9 cellular contexts compared by ENCODE assay signal in the genomic region with DNA sequence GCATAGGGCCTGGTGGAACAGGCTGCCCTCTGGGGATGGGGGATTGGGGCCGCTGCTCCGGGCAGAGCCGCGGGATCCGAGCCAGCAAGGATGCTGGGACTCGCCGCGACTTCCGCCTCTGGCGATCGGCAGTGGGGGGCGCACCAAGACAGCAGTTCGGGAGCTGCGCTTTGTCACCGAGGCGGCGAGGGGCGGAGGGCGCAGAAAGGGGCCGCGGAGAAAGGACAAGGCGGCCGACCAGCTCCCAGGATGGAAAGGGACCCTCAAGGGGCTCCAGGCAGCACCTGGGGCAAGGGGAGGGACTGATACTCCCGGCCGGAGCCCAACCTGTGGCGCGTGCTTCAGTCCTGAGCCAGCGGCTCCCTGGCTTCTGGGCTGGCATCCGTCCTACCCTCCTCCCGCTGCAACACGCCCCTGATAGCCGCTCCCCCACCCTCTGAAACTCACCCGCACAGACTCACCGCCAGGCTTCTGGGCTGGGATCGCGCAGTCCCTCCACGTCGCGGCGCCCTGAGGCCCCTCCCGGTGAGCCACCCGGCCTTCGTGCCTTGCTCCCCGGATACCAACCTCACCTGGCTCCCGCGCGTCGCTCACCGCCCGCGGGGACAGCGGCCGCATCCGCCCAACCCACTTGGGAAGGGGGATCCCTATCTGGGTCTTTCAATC. TPM values are rescaled to one million over a fixed set of nuclear protein-coding genes. Genes with fewer than 3 reads are reported as not detected.
A peak's percentile ranks its signal among the peaks of the same experiment; 100 is the strongest.
DNase-seq lines count a peak whose midpoint lies in the region; ATAC-seq and TF ChIP-seq lines count a peak whose summit lies in the region.
"Had no signal": no experiment of that assay in that cellular context is flagged by ENCODE, and none has a peak within 500 bp of the region (broad histone marks: within the 10 kb centered on the region; RNA-seq: fewer than 3 reads in every experiment).

No MANE protein-coding gene starts in this region.

- peak overlapping the region; percentile 77 for H3K4me3 ChIP-seq in ACC112 (ENCODE audit: low read depth, low read length)
- no peak overlapping the region; the same call in 1 of the 2 replicates for H3K4me3 ChIP-seq in GM12865 (ENCODE audit: low read depth, low read length)
- peak overlapping the region; percentile 42 for H3K4me3 ChIP-seq in ectodermal cell (ENCODE audit: insufficient read depth, low read depth, low read length)
- H3K4me3 ChIP-seq in mucosa of rectum (ENCODE audit: low read length in 2 of 2): peak overlapping the region; percentile 65 to 71

- 0% methylated on average over 54 of the region's 54 CpGs for WGBS in ectodermal cell, 2 experiments

- H3K9me3 ChIP-seq in ectodermal cell (ENCODE audit: control insufficient read depth, low read length): no peaks in the 10 kb centered on the region
- H3K9me3 ChIP-seq in mucosa of rectum (ENCODE audit: control insufficient read depth in 2 of 2, low read length in 2 of 2): no peaks in the 10 kb centered on the region

- H3K4me1 ChIP-seq in ACC112 (ENCODE audit: control insufficient read depth, insufficient read depth, low read length, unreplicated experiment): no peaks in the 10 kb centered on the region
- H3K4me1 ChIP-seq in ectodermal cell (ENCODE audit: control insufficient read depth, insufficient read depth, low read length): peaks cover 19% of the 10 kb centered on the region
- peaks cover 4 to 6% of the 10 kb centered on the region in 2 donors for H3K4me1 ChIP-seq in mucosa of rectum (ENCODE audit: control insufficient read depth in 2 of 2, insufficient read depth in 2 of 2, low read length in 2 of 2)

- H3K27me3 ChIP-seq in ACC112 (ENCODE audit: insufficient read depth, low read length) (peaks cover 50% of the 10 kb centered on the region), ectodermal cell (ENCODE audit: control insufficient read depth, insufficient read depth, low read length, poor library complexity, severe bottlenecking) (peaks cover 78% of the 10 kb centered on the region), mucosa of rectum (ENCODE audit: control insufficient read depth in 2 of 2, insufficient read depth in 2 of 2, low read length in 2 of 2) (peaks cover 22 to 33% of the 10 kb centered on the region in 2 donors)

- no peaks in the 10 kb centered on the region for H3K79me2 ChIP-seq in ACC112 (ENCODE audit: control insufficient read depth, insufficient read depth, low read length, unreplicated experiment)

- H3K27ac ChIP-seq in ACC112 (ENCODE audit: low read depth, low read length): no peak overlapping the region
- no peak overlapping the region for H3K27ac ChIP-seq in ectodermal cell (ENCODE audit: insufficient read depth, low read depth, low read length, poor library complexity, severe bottlenecking)
- no peak overlapping the region for H3K27ac ChIP-seq in mucosa of rectum (ENCODE audit: low read depth in 2 of 2, low read length in 2 of 2)
- H3K27ac ChIP-seq: epithelial cell of prostate had no signal

- no peak for TF ChIP-seq CTCF in GM12865 (IDR thresholded peaks at IDR 0.05; ENCODE audit: insufficient read depth, low read depth, low read length, missing control alignments)

- H2AFZ ChIP-seq in ACC112 (ENCODE audit: low read length, unreplicated experiment): peak overlapping the region; percentile 67

- ATAC-seq in GM18498 (IDR thresholded peaks at IDR 0.05; ENCODE audit: unreplicated experiment): no peak

- H3K36me3 ChIP-seq in ACC112 (ENCODE audit: insufficient read depth, low read length) (no peaks in the 10 kb centered on the region), ectodermal cell (ENCODE audit: control insufficient read depth, insufficient read depth, low read length) (no peaks in the 10 kb centered on the region), mucosa of rectum (ENCODE audit: control insufficient read depth in 2 of 2, insufficient read depth in 2 of 2, low read length in 2 of 2) (no peaks in the 10 kb centered on the region)

- peak; percentile 16 for DNase-seq in GM12865 (ENCODE audit: low read depth)
- peak; percentile 56 for DNase-seq in NCI-H748 treated with DMSO at 0.1 percent for 48 hours (lab: John Stamatoyannopoulos, UW)
- no peak for DNase-seq in AG08396 (ENCODE audit: low spot score)
- no peak for DNase-seq in activated CD4-positive, alpha-beta T cell treated with anti-CD3 and anti-CD28 coated beads, Interleukin-2, amount 50 U/mL, for 48 hours

- H3K9ac ChIP-seq in mucosa of rectum (ENCODE audit: low read depth in 1 of 2, low read length in 2 of 2): peak overlapping the region; percentile 24 to 57

RNA-seq across cellular contexts. Expression of gene EVX1, which starts 7.1 kb away (rescaled TPM):
- 0.30 TPM for polyA plus RNA-seq in ectodermal cell (2013, experiment 1 of 4)
- polyA plus RNA-seq in ectodermal cell (2013, experiment 2 of 4): 0.41 TPM
- polyA plus RNA-seq in ectodermal cell (2013, experiment 3 of 4): 0.21 TPM
- 0.36 TPM for polyA plus RNA-seq in ectodermal cell (2013, experiment 4 of 4)

RNA-seq across cellular contexts. Expression of gene HOXA13, which starts 35.6 kb away (rescaled TPM):
- polyA plus RNA-seq in ectodermal cell (2013, experiment 1 of 4): not detected
- polyA plus RNA-seq in ectodermal cell (2013, experiment 2 of 4): not detected
- not detected for polyA plus RNA-seq in ectodermal cell (2013, experiment 3 of 4)
- not detected for polyA plus RNA-seq in ectodermal cell (2013, experiment 4 of 4)

RNA-seq across cellular contexts. Expression of gene HOXA11, which starts 50.5 kb away (rescaled TPM):
- polyA plus RNA-seq in ectodermal cell (2013, experiment 1 of 4): not detected
- not detected for polyA plus RNA-seq in ectodermal cell (2013, experiment 2 of 4)
- polyA plus RNA-seq in ectodermal cell (2013, experiment 3 of 4): not detected
- not detected for polyA plus RNA-seq in ectodermal cell (2013, experiment 4 of 4)

Comparison
In these comparisons a context has a peak if more than half of its experiments do, and no peak if none do; other contexts are left out.
1. DNase-seq: peak in GM12865 (single experiment) and NCI-H748 treated with DMSO at 0.1 percent for 48 hours (single experiment); none in AG08396 (single experiment) and activated CD4-positive, alpha-beta T cell treated with anti-CD3 and anti-CD28 coated beads, Interleukin-2, amount 50 U/mL, for 48 hours (0 of 2).